Comparison of ENCODE assay signal across 24 cellular contexts in genomic region chrX:41003501-41004286, GRCh38.
DNase-seq lines count a peak whose midpoint lies in the region; ATAC-seq, FAIRE-seq and TF ChIP-seq lines count a peak whose summit lies in the region.
"Had no signal": no experiment of that assay in that cellular context is flagged by ENCODE, and none has a peak within 500 bp of the region (broad histone marks: within the 10 kb centered on the region; RNA-seq: fewer than 3 reads in every experiment).

No MANE protein-coding gene starts in this region.

- H3K4me3 ChIP-seq in A549 = no peak overlapping the region
- H3K4me3 ChIP-seq in HEK293 (ENCODE audit: low read depth, low read length) = no peak overlapping the region
- H3K4me3 ChIP-seq in fibroblast of villous mesenchyme (ENCODE audit: low read depth, low read length) = no peak overlapping the region
- H3K4me3 ChIP-seq: BLaER1, GM12878 had no signal

- H3K36me3 Mint-ChIP-seq in activated naive CD8-positive, alpha-beta T cell treated with anti-CD3 and anti-CD28 coated beads for 36 hours = no peaks in the 10 kb centered on the region
- H3K36me3 Mint-ChIP-seq: CD14-positive monocyte; CD4-positive, CD25-positive, alpha-beta regulatory T cell; CD8-positive, alpha-beta T cell had no signal

- 77% methylated on average over 5 of the region's 5 CpGs for WGBS in A549 (ENCODE audit: missing lambda C conversion rate)

- H3K4me1 Mint-ChIP-seq in activated naive CD8-positive, alpha-beta T cell treated with anti-CD3 and anti-CD28 coated beads for 36 hours = peaks cover 7% of the 10 kb centered on the region

- ATAC-seq in A549 = no peak
- ATAC-seq: CD8-positive, alpha-beta T cell; GM12878 had no signal

- TF ChIP-seq RAD21 in A549 (conservative IDR thresholded peaks at IDR 0.05 in 1 of 2, IDR thresholded peaks at IDR 0.05 in 1 of 2) = no peak

- no peaks in the 10 kb centered on the region for H3K27me3 Mint-ChIP-seq in activated naive CD8-positive, alpha-beta T cell treated with anti-CD3 and anti-CD28 coated beads for 36 hours

- H3K9me3 Mint-ChIP-seq in activated naive CD8-positive, alpha-beta T cell treated with anti-CD3 and anti-CD28 coated beads for 36 hours = no peaks in the 10 kb centered on the region
- H3K9me3 Mint-ChIP-seq: CD4-positive, CD25-positive, alpha-beta regulatory T cell; CD8-positive, alpha-beta T cell had no signal

- POLR2A ChIA-PET in A549 (lab: Yijun Ruan, JAX) (interaction anchor here (2.2 kb wide), 1 partner anchor 82 kb away, joined by 6 read pairs; the partner anchor contains the start of gene USP9X), HEK293 (lab: Yijun Ruan, JAX) (no interaction called here)

- H3K4me1 ChIP-seq in A549 (peaks cover 31% of the 10 kb centered on the region), HEK293 (ENCODE audit: control insufficient read depth, insufficient read depth, low read length) (peaks cover 3% of the 10 kb centered on the region; the same call in 1 of the 2 replicates)
- H3K4me1 ChIP-seq: BE2C had no signal

- H3K4me2 ChIP-seq in A549 = peak overlapping the region; percentile 71; the same call in 1 of the 3 replicates
- H3K4me2 ChIP-seq: BLaER1 had no signal

- no peak for TF ChIP-seq CTCF in A549 (IDR thresholded peaks at IDR 0.05)
- TF ChIP-seq CTCF in HEK293 (tag by site-specific recombination; IDR thresholded peaks at IDR 0.05) = no peak
- TF ChIP-seq CTCF in fibroblast of villous mesenchyme (IDR thresholded peaks at IDR 0.05; ENCODE audit: insufficient read depth, low read depth, low read length) = no peak

- CTCF ChIA-PET in A549 (lab: Yijun Ruan, JAX) (interaction anchor here (2.0 kb wide), 1 partner anchor 126 kb away, joined by 6 read pairs; no protein-coding TSS in a partner anchor), HEK293 (lab: Yijun Ruan, JAX) (no interaction called here)

- no peak overlapping the region for H3K27ac Mint-ChIP-seq in activated naive CD8-positive, alpha-beta T cell treated with anti-CD3 and anti-CD28 coated beads for 36 hours
- H3K27ac Mint-ChIP-seq: CD4-positive, CD25-positive, alpha-beta regulatory T cell; CD8-positive, alpha-beta T cell had no signal

- no peak for TF ChIP-seq EP300 in A549 (IDR thresholded peaks at IDR 0.05)

- H3K27ac ChIP-seq in A549 = peak overlapping the region; percentile 72 to 75; a peak in 3 of 6 replicates
- H3K27ac ChIP-seq in HEK293 (ENCODE audit: extremely low read depth, low read depth, low read length) = no peak overlapping the region
- H3K27ac ChIP-seq: 22Rv1, BLaER1 had no signal

- no peaks in the 10 kb centered on the region for H3K36me3 ChIP-seq in HEK293 (ENCODE audit: control insufficient read depth in 2 of 2, insufficient read depth in 1 of 2, low read length in 2 of 2)
- H3K36me3 ChIP-seq: BE2C, BLaER1 had no signal

- DNase-seq in NCI-H82 (lab: John Stamatoyannopoulos, UW) = peak; percentile 9
- no peak for DNase-seq in NCI-H82 treated with DMSO at 0.1 percent for 48 hours (lab: John Stamatoyannopoulos, UW; ENCODE audit: unreplicated experiment)
- DNase-seq in A549 (ENCODE audit: low read depth in 1 of 2, low spot score in 1 of 2) = no peak
- peak; percentile 64 for DNase-seq in fibroblast of villous mesenchyme (ENCODE audit: low read depth)
- no peak for DNase-seq in activated naive CD8-positive, alpha-beta T cell treated with anti-CD3 and anti-CD28 coated beads for 36 hours
- DNase-seq in GM12891 (ENCODE audit: insufficient read length, low spot score) = no peak
- DNase-seq: ACHN; BE2C; C1 segment of cervical spinal cord; CD4-positive, CD25-positive, alpha-beta regulatory T cell; CD8-positive, alpha-beta T cell; DMS 273 treated with DMSO at 0.1 percent for 48 hours; DMS153; DMS79; DND-41; EL; GDM1 had no signal

- TF ChIP-seq POLR2A in A549 (IDR thresholded peaks at IDR 0.05; ENCODE audit: low read length) = no peak
- TF ChIP-seq POLR2A in GM12891 (IDR thresholded peaks at IDR 0.05; ENCODE audit: low read depth, low read length) = no peak

- H3K4me3 Mint-ChIP-seq in activated naive CD8-positive, alpha-beta T cell treated with anti-CD3 and anti-CD28 coated beads for 36 hours = no peak overlapping the region
- H3K4me3 Mint-ChIP-seq: CD14-positive monocyte; CD4-positive, CD25-positive, alpha-beta regulatory T cell; CD8-positive, alpha-beta T cell had no signal

- FAIRE-seq in A549 (lab: Jason Lieb, UNC) (no peak), GM12891 (lab: Jason Lieb, UNC) (no peak)
- FAIRE-seq: GM12878, GM19239 had no signal

- H3K9me3 ChIP-seq in A549 (no peaks in the 10 kb centered on the region), HEK293 (ENCODE audit: control insufficient read depth, insufficient read depth, low read depth, low read length) (no peaks in the 10 kb centered on the region)
- H3K9me3 ChIP-seq: BE2C, BLaER1, Caco-2 had no signal

TF ChIP-seq in A549, 52 proteins besides CTCF, POLR2A, EP300 and RAD21 (continues in another document):
- no peak for TF ChIP-seq MAZ (IDR thresholded peaks at IDR 0.05; ENCODE audit: borderline replicate concordance, low read depth, low read length)
- no peak for TF ChIP-seq GATA3 (IDR thresholded peaks at IDR 0.05; ENCODE audit: borderline replicate concordance)
- TF ChIP-seq, protein P1, sequence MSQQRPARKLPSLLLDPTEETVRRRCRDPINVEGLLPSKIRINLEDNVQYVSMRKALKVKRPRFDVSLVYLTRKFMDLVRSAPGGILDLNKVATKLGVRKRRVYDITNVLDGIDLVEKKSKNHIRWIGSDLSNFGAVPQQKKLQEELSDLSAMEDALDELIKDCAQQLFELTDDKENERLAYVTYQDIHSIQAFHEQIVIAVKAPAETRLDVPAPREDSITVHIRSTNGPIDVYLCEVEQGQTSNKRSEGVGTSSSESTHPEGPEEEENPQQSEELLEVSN (IDR thresholded peaks at IDR 0.05; ENCODE audit: borderline replicate concordance, low read depth) = no peak
- TF ChIP-seq FOSL2 (IDR thresholded peaks at IDR 0.05) = no peak
- TF ChIP-seq FOSL2 (CRISPR knock-in tag; IDR thresholded peaks at IDR 0.05) = no peak
- no peak for TF ChIP-seq USF2 (IDR thresholded peaks at IDR 0.05)
- no peak for TF ChIP-seq FOSB (CRISPR knock-in tag; IDR thresholded peaks at IDR 0.05)
- TF ChIP-seq RARB (CRISPR knock-in tag; IDR thresholded peaks at IDR 0.05) = no peak
- TF ChIP-seq HOXB5 (CRISPR knock-in tag; IDR thresholded peaks at IDR 0.05) = no peak

TF ChIP-seq in HEK293, 187 proteins besides CTCF, POLR2A, EP300 and RAD21:
- TF ChIP-seq ZNF621 (tag by site-specific recombination; IDR thresholded peaks at IDR 0.05) (no peak), TCF7L2 (IDR thresholded peaks at IDR 0.05; ENCODE audit: borderline replicate concordance, low read depth, low read length) (peak; percentile 65; the same call in 1 of the 2 replicates)

TF ChIP-seq in GM12891, 5 proteins besides CTCF, POLR2A, EP300 and RAD21:
- TF ChIP-seq POLR2AphosphoS5 (IDR thresholded peaks at IDR 0.05; ENCODE audit: low read depth, low read length) (no peak), TAF1 (IDR thresholded peaks at IDR 0.05; ENCODE audit: low read depth, low read length) (no peak), PAX5 (IDR thresholded peaks at IDR 0.05; ENCODE audit: insufficient read depth, low read length, severe bottlenecking) (no peak), SPI1 (IDR thresholded peaks at IDR 0.05; ENCODE audit: low read depth, low read length) (no peak), POU2F2 (IDR thresholded peaks at IDR 0.05; ENCODE audit: low read depth, low read length) (no peak)

Comparison
In these comparisons a context has a peak if more than half of its experiments do, and no peak if none do; other contexts are left out.
1. DNase-seq: peak in NCI-H82 (single experiment) and fibroblast of villous mesenchyme (single experiment); none in NCI-H82 treated with DMSO at 0.1 percent for 48 hours (single experiment), A549 (0 of 2), activated naive CD8-positive, alpha-beta T cell treated with anti-CD3 and anti-CD28 coated beads for 36 hours (single experiment) and GM12891 (single experiment).